In genomic region chr2:109616184-109616583, GRCh38 we compare ENCODE assay signal across 12 cellular contexts. TPM values are rescaled to one million over a fixed set of nuclear protein-coding genes. Genes with fewer than 3 reads are reported as not detected.
DNase-seq lines count a peak whose midpoint lies in the region; ATAC-seq, FAIRE-seq and TF ChIP-seq lines count a peak whose summit lies in the region.
"Had no signal": no experiment of that assay in that cellular context is flagged by ENCODE, and none has a peak within 500 bp of the region (broad histone marks: within the 10 kb centered on the region; RNA-seq: fewer than 3 reads in every experiment).

No MANE protein-coding gene starts in this region.

- H3K9me3 ChIP-seq in cardiac muscle cell (ENCODE audit: low read depth) (no peaks in the 10 kb centered on the region), heart left ventricle (no peaks in the 10 kb centered on the region), esophagus (ENCODE audit: control insufficient read depth in 2 of 2, insufficient read depth in 1 of 2, low read depth in 1 of 2, low read length in 1 of 2) (no peaks in the 10 kb centered on the region), mucosa of stomach (ENCODE audit: control insufficient read depth, low read length) (no peaks in the 10 kb centered on the region)
- H3K9me3 ChIP-seq: tibial nerve had no signal

- H3K4me3 ChIP-seq in cardiac muscle cell (peak overlapping the region; percentile 98), heart left ventricle (peak overlapping the region in 1 of 12 donors; percentile 67), esophagus (ENCODE audit: low read depth in 1 of 2, low read length in 2 of 2) (peak overlapping the region; percentile 81 to 98), mucosa of stomach (ENCODE audit: low read length) (peak overlapping the region; percentile 55)

- H3K27me3 ChIP-seq in cardiac muscle cell: peaks cover 9% of the 10 kb centered on the region
- peaks cover 0 to 16% (median 0%) of the 10 kb centered on the region in 9 donors for H3K27me3 ChIP-seq in heart left ventricle
- H3K27me3 ChIP-seq in esophagus (ENCODE audit: control insufficient read depth in 1 of 2, insufficient read depth in 2 of 2, low read length in 2 of 2): no peaks in the 10 kb centered on the region
- no peaks in the 10 kb centered on the region for H3K27me3 ChIP-seq in mucosa of stomach (ENCODE audit: control insufficient read depth, insufficient read depth, low read length)
- H3K27me3 ChIP-seq: tibial nerve had no signal

- FAIRE-seq in D721Med (lab: Jason Lieb, UNC): no peak
- FAIRE-seq: endometrium had no signal

- peaks cover 13% of the 10 kb centered on the region for H3K4me1 ChIP-seq in cardiac muscle cell (ENCODE audit: low read depth)
- peaks cover 0 to 45% (median 25%) of the 10 kb centered on the region in 12 donors for H3K4me1 ChIP-seq in heart left ventricle
- H3K4me1 ChIP-seq in esophagus (ENCODE audit: control insufficient read depth in 2 of 2, insufficient read depth in 2 of 2, low read length in 1 of 2): peaks cover 0 to 6% of the 10 kb centered on the region in 2 donors
- H3K4me1 ChIP-seq in mucosa of stomach (ENCODE audit: control insufficient read depth, insufficient read depth, low read length): peaks cover 15% of the 10 kb centered on the region

- TF ChIP-seq POLR2A in heart left ventricle (IDR thresholded peaks at IDR 0.05): no peak

- peaks cover 14% of the 10 kb centered on the region for H3K4me1 Mint-ChIP-seq in activated T-cell treated with anti-CD3 and anti-CD28 coated beads, Interleukin-2, amount 50 U/mL, for 4 hours (ENCODE audit: low read depth)

- no peak for TF ChIP-seq CTCF in cardiac muscle cell (IDR thresholded peaks at IDR 0.05; ENCODE audit: low read depth, low read length)
- TF ChIP-seq CTCF in heart left ventricle (IDR thresholded peaks at IDR 0.05): no peak
- TF ChIP-seq CTCF in D721Med (IDR thresholded peaks at IDR 0.05; ENCODE audit: insufficient read depth, missing control alignments): no peak

- H3K9me3 Mint-ChIP-seq in activated T-cell treated with anti-CD3 and anti-CD28 coated beads, Interleukin-2, amount 50 U/mL, for 4 hours: no peaks in the 10 kb centered on the region
- H3K9me3 Mint-ChIP-seq: activated T-helper 1 cell treated with anti-CD3 and anti-CD28 coated beads, Interleukin-12 subunit alpha, Interleukin-12 subunit beta, Interleukin-2, Interleukin-4 antibody, amounts not matched to agents 30 ng/mL and 10 ng/mL and 1 ng/mL, durations not matched to agents 14 hours and 24 hours and 36 hours had no signal

- intact Hi-C loops in heart left ventricle (cut with DNase I): loop anchor here in 4 of 10 donors (10.0 kb wide), 3 partner anchors 49 to 89 kb away; no protein-coding TSS in a partner anchor

- H3K36me3 ChIP-seq in cardiac muscle cell (no peaks in the 10 kb centered on the region), heart left ventricle (no peaks in the 10 kb centered on the region), esophagus (ENCODE audit: control insufficient read depth in 2 of 2, insufficient read depth in 2 of 2, low read length in 1 of 2) (peaks cover 0 to 6% of the 10 kb centered on the region in 2 donors), mucosa of stomach (ENCODE audit: control insufficient read depth, insufficient read depth, low read length) (no peaks in the 10 kb centered on the region)
- H3K36me3 ChIP-seq: tibial nerve had no signal

- no peak overlapping the region for H3K4me3 Mint-ChIP-seq in activated T-cell treated with anti-CD3 and anti-CD28 coated beads, Interleukin-2, amount 50 U/mL, for 4 hours

- H3K36me3 Mint-ChIP-seq in activated T-cell treated with anti-CD3 and anti-CD28 coated beads, Interleukin-2, amount 50 U/mL, for 4 hours (ENCODE audit: insufficient read depth): no peaks in the 10 kb centered on the region

- ATAC-seq in heart left ventricle (no peak), HG03469 (IDR thresholded peaks at IDR 0.05; ENCODE audit: unreplicated experiment) (no peak)
- no peak for ATAC-seq in activated T-cell treated with anti-CD3 and anti-CD28 coated beads, Interleukin-2, amount 50 U/mL, for 4 hours

- DNase-seq in cardiac muscle cell (ENCODE audit: low read depth in 1 of 2, low spot score in 1 of 2): no peak
- no peak for DNase-seq in heart left ventricle
- DNase-seq in NCI-H1417 treated with DMSO at 0.1 percent for 48 hours (lab: John Stamatoyannopoulos, UW): no peak
- no peak for DNase-seq in activated T-cell treated with anti-CD3 and anti-CD28 coated beads, Interleukin-2, amount 50 U/mL, for 4 hours
- no peak for DNase-seq in D721Med (ENCODE audit: insufficient read length, low spot score)
- DNase-seq: NCI-H526 treated with DMSO at 0.1 percent for 48 hours had no signal

- H3K27ac ChIP-seq in cardiac muscle cell (no peak overlapping the region), heart left ventricle (no peak overlapping the region), esophagus (ENCODE audit: low read depth in 2 of 2, low read length in 1 of 2) (peak overlapping the region in 1 of 2 donors; percentile 36)

- H3K27me3 Mint-ChIP-seq in activated T-cell treated with anti-CD3 and anti-CD28 coated beads, Interleukin-2, amount 50 U/mL, for 4 hours (ENCODE audit: low read depth): peaks cover 49% of the 10 kb centered on the region

- WGBS in heart left ventricle, 4 donors: 89 to 95% (median 93%) methylated on average over 5 of the region's 5 CpGs
- 46 to 57% methylated on average over 5 of the region's 5 CpGs for WGBS in esophagus, 2 donors

- no peak overlapping the region for H3K9ac ChIP-seq in mucosa of stomach (ENCODE audit: low read length)

RNA-seq across cellular contexts. Expression of gene SOWAHC, which starts 2.0 kb away (rescaled TPM):
- total RNA-seq in cardiac muscle cell (11.7 and 13.0 TPM in 2 replicates), heart left ventricle (1 to 10 TPM; 1.3 to 4.2 (median 2.3) TPM)
- polyA plus RNA-seq in cardiac muscle cell (8.5 and 13.4 TPM in 2 replicates), heart left ventricle (1 to 10 TPM in 1 of 2 donors, under 1 TPM in 1; 0.91 to 1.8 TPM), esophagus (10 to 100 TPM; 23.3 to 28.7 TPM)
- total RNA-seq in activated T-cell treated with anti-CD3 and anti-CD28 coated beads, Interleukin-2, amount 50 U/mL, for 4 hours: under 1 TPM; 0.38 to 0.53 (median 0.46) TPM

RNA-seq across cellular contexts. Expression of gene SEPTIN10, which starts 2.4 kb away (rescaled TPM):
- total RNA-seq in cardiac muscle cell (51.7 and 77.3 TPM in 2 replicates), heart left ventricle (10 to 100 TPM; 35.4 to 84.6 (median 50.0) TPM)
- polyA plus RNA-seq in cardiac muscle cell (60.0 and 92.5 TPM in 2 replicates), heart left ventricle (10 to 100 TPM; 13.5 to 38.8 TPM), esophagus (10 to 100 TPM; 44.8 to 45.9 TPM)
- 1 to 10 TPM in 2 of 3 donors, under 1 TPM in 1; 0.66 to 1.3 (median 1.1) TPM for total RNA-seq in activated T-cell treated with anti-CD3 and anti-CD28 coated beads, Interleukin-2, amount 50 U/mL, for 4 hours

Comparison
In these comparisons a context has a peak if more than half of its experiments do, and no peak if none do; other contexts are left out.
1. RNA of gene SEPTIN10, which starts 2.4 kb away (total RNA-seq): 51.7 to 77.3 TPM in cardiac muscle cell and 35.4 to 84.6 TPM in heart left ventricle; 0.66 to 1.3 TPM in activated T-cell treated with anti-CD3 and anti-CD28 coated beads, Interleukin-2, amount 50 U/mL, for 4 hours; every median in the first group is over 10 times any median in the second.